Comparison of ENCODE assay signal across 10 cellular contexts in the genomic region with DNA sequence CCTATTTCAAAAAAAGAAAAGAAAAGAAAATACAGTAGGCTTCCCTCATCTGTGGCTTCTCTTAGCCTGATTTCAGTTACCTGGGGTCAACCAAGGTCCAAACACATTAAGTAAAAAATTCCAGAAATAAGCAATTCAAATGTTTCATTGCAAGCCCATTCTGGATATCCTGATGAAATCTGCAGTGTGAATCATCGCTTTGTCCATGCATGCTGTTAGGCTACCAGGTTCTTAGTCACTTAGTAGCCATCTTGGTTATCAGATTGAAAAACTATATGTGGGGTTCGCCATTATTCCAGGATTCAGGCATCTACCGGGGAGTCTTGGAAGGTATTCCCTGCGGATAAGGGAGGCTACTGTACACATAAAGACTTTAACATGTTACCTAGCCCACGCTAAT. TPM values are rescaled to one million over a fixed set of nuclear protein-coding genes. Genes with fewer than 3 reads are reported as not detected.
DNase-seq lines count a peak whose midpoint lies in the region; ATAC-seq and TF ChIP-seq lines count a peak whose summit lies in the region.
"Had no signal": no experiment of that assay in that cellular context is flagged by ENCODE, and none has a peak within 500 bp of the region (broad histone marks: within the 10 kb centered on the region; RNA-seq: fewer than 3 reads in every experiment).

No MANE protein-coding gene starts in this region.

- H3K4me1 Mint-ChIP-seq in MCF 10A (ENCODE audit: insufficient read depth, unreplicated experiment), result peaks cover 21% of the 10 kb centered on the region
- peaks cover 30% of the 10 kb centered on the region for H3K4me1 Mint-ChIP-seq in CD14-positive monocyte

- H3K27ac Mint-ChIP-seq in MCF 10A (ENCODE audit: low read depth, unreplicated experiment), result peak overlapping the region; percentile 98
- H3K27ac Mint-ChIP-seq in CD14-positive monocyte, result no peak overlapping the region

- no peaks in the 10 kb centered on the region for H3K36me3 ChIP-seq in breast epithelium

- no peak for TF ChIP-seq CTCF in MCF 10A (IDR thresholded peaks at IDR 0.05; ENCODE audit: unreplicated experiment)
- no peak for TF ChIP-seq CTCF in breast epithelium (IDR thresholded peaks at IDR 0.05)
- TF ChIP-seq CTCF in fibroblast of mammary gland (conservative IDR thresholded peaks at IDR 0.05; ENCODE audit: control insufficient read depth, insufficient read depth, low read depth, low read length), result no peak
- TF ChIP-seq CTCF in CD14-positive monocyte (IDR thresholded peaks at IDR 0.05), result no peak

- POLR2A ChIA-PET in MCF 10A (lab: Yijun Ruan, JAX), result no interaction called here

- intact Hi-C loops in MCF 10A (cut with micrococcal nuclease) (loop anchor here (2.0 kb wide), 1 partner anchor 80 kb away; no protein-coding TSS in a partner anchor), breast epithelium (cut with DNase I; ENCODE audit: low total_unique reads) (no loop called here), CD14-positive monocyte (cut with micrococcal nuclease) (loop anchor here in 1 of 2 donors (10.0 kb wide), 2 partner anchors 298 to 1532 kb away; a partner anchor contains a TSS)

- ATAC-seq in GM19452 (IDR thresholded peaks at IDR 0.05; ENCODE audit: unreplicated experiment), result no peak

- CTCF ChIA-PET in MCF 10A (lab: Yijun Ruan, JAX), result interaction anchor here (0.5 to 1.5 kb wide), 2 partner anchors 80 to 973 kb away, joined by 3 to 4 read pairs; no protein-coding TSS in a partner anchor

- H3K36me3 Mint-ChIP-seq in MCF 10A (ENCODE audit: insufficient read depth, unreplicated experiment) (peaks cover 16% of the 10 kb centered on the region), CD14-positive monocyte (peaks cover 12 to 16% of the 10 kb centered on the region in 2 donors)

- no peak for TF ChIP-seq POLR2A in breast epithelium (IDR thresholded peaks at IDR 0.05)

- BruUV-seq in MCF 10A (replicated peaks; lab: Mats Ljungman, UMichigan), result no TSS peak

- no peak overlapping the region for H3K27ac ChIP-seq in breast epithelium

- no peaks in the 10 kb centered on the region for H3K9me3 ChIP-seq in breast epithelium

- H3K27me3 ChIP-seq in breast epithelium, result no peaks in the 10 kb centered on the region

- peaks cover 0 to 5% of the 10 kb centered on the region in 2 donors for H3K4me1 ChIP-seq in breast epithelium

- H3K4me3 ChIP-seq in breast epithelium (no peak overlapping the region), fibroblast of mammary gland (ENCODE audit: control insufficient read depth, low read depth, low read length) (no peak overlapping the region)

- H3K4me3 Mint-ChIP-seq in MCF 10A (ENCODE audit: unreplicated experiment), result peak overlapping the region; percentile 93
- no peak overlapping the region for H3K4me3 Mint-ChIP-seq in CD14-positive monocyte

- H3K9me3 Mint-ChIP-seq in MCF 10A (ENCODE audit: unreplicated experiment), result no peaks in the 10 kb centered on the region
- H3K9me3 Mint-ChIP-seq in CD14-positive monocyte, result peaks cover 0 to 1% (median 0%) of the 10 kb centered on the region in 7 donors

- peak; percentile 62 for DNase-seq in MCF 10A (ENCODE audit: unreplicated experiment)
- DNase-seq in breast epithelium (ENCODE audit: low spot score in 2 of 2), result no peak
- DNase-seq in RPMI7951 (ENCODE audit: low read depth), result peak; percentile 8
- peak; percentile 69 for DNase-seq in fibroblast of mammary gland (ENCODE audit: low read depth)
- DNase-seq in stromal cell of bone marrow (ENCODE audit: low read depth), result peak; percentile 20
- DNase-seq in CD14-positive monocyte (ENCODE audit: low spot score), result no peak
- DNase-seq in cerebellum (ENCODE audit: low spot score), result no peak
- DNase-seq: activated CD4-positive, alpha-beta T cell treated with anti-CD3 and anti-CD28 coated beads for 48 hours; NCI-H2081 had no signal

- H3K27me3 Mint-ChIP-seq in MCF 10A (ENCODE audit: insufficient read depth, unreplicated experiment) (no peaks in the 10 kb centered on the region), CD14-positive monocyte (ENCODE audit: low read depth in 3 of 3) (peaks cover 5 to 10% (median 6%) of the 10 kb centered on the region in 3 donors)

RNA-seq across cellular contexts. Expression of a gene that starts 1.0 kb away (rescaled TPM):
- total RNA-seq in MCF 10A (2022) (101 and 103 TPM in 2 replicates), breast epithelium (10 to 100 TPM; 28.2 to 71.4 (median 59.6) TPM), cerebellum (39.7 TPM)
- 44.4 and 49.5 TPM in 2 replicates for total RNA-seq in RPMI7951 (2014; rRNA removed; shearing (Covaris generic))
- 100 to 1,000 TPM; 139 to 191 TPM for polyA plus RNA-seq in CD14-positive monocyte

Comparison
In these comparisons a context has a peak if more than half of its experiments do, and no peak if none do; other contexts are left out.
1. DNase-seq: peak in MCF 10A (single experiment), RPMI7951 (single experiment), fibroblast of mammary gland (single experiment) and stromal cell of bone marrow (single experiment); none in breast epithelium (0 of 2), CD14-positive monocyte (single experiment) and cerebellum (single experiment).